ENCODE assay signal across 21 cellular contexts in genomic region chr6:168626046-168626445, GRCh38.
"Had no signal": no experiment of that assay in that cellular context is flagged by ENCODE, and none has a peak within 500 bp of the region (broad histone marks: within the 10 kb centered on the region; RNA-seq: fewer than 3 reads in every experiment).

No MANE protein-coding gene starts in this region.

- H3K9me3 Mint-ChIP-seq: natural killer cell, neural crest cell had no signal

- DNase-seq: heart right ventricle; kidney glomerular epithelial cell; left cardiac atrium; lower lobe of right lung; mammary epithelial cell; mesenchymal stem cell; naive B cell; natural killer cell; occipital lobe; psoas muscle; right lobe of liver; stimulated activated CD4-positive, alpha-beta T cell treated with anti-CD3 and anti-CD28 coated beads, Interleukin-12 subunit alpha, Interleukin-12 subunit beta, amount 100 ng/mL, for 4 hours; stimulated activated CD4-positive, alpha-beta T cell treated with anti-CD3 and anti-CD28 coated beads, Interleukin-15, amount 100 ng/mL, for 24 hours; stimulated activated CD4-positive, alpha-beta T cell treated with anti-CD3 and anti-CD28 coated beads, Interleukin-2, amount 100 ng/mL, for 24 hours; stimulated activated CD4-positive, alpha-beta T cell treated with anti-CD3 and anti-CD28 coated beads, Interleukin-4, amount 100 ng/mL, for 1 hour; stimulated activated naive B cell treated with anti-CD40 and anti-IgM and Interleukin-4, amounts not matched to agents 10 μg/mL and 1 μg/mL and 100 μg/mL, for 72 hours; stimulated activated naive CD8-positive, alpha-beta T cell treated with anti-CD3 and anti-CD28 coated beads, Interleukin-15, Interleukin-2, amounts not matched to agents 100 U/mL and 50 U/mL, for 24 hours; tibial artery; uterus had no signal

- H3K4me1 Mint-ChIP-seq: natural killer cell; neural crest cell; stimulated activated naive B cell treated with anti-CD40 and anti-IgM and Interleukin-4, amounts not matched to agents 10 μg/mL and 1 μg/mL and 100 μg/mL, for 72 hours had no signal

- H3K27ac Mint-ChIP-seq: natural killer cell; stimulated activated naive B cell treated with anti-CD40 and anti-IgM and Interleukin-4, amounts not matched to agents 10 μg/mL and 1 μg/mL and 100 μg/mL, for 72 hours had no signal

- H3K27me3 Mint-ChIP-seq: naive B cell; stimulated activated naive B cell treated with anti-CD40 and anti-IgM and Interleukin-4, amounts not matched to agents 10 μg/mL and 1 μg/mL and 100 μg/mL, for 72 hours had no signal

- H3K4me3 Mint-ChIP-seq: naive B cell; natural killer cell; neural crest cell; stimulated activated naive B cell treated with anti-CD40 and anti-IgM and Interleukin-4, amounts not matched to agents 10 μg/mL and 1 μg/mL and 100 μg/mL, for 72 hours; type B pancreatic cell had no signal

- H3K36me3 Mint-ChIP-seq: naive B cell; natural killer cell; stimulated activated naive B cell treated with anti-CD40 and anti-IgM and Interleukin-4, amounts not matched to agents 10 μg/mL and 1 μg/mL and 100 μg/mL, for 72 hours had no signal
